In the genomic region with DNA sequence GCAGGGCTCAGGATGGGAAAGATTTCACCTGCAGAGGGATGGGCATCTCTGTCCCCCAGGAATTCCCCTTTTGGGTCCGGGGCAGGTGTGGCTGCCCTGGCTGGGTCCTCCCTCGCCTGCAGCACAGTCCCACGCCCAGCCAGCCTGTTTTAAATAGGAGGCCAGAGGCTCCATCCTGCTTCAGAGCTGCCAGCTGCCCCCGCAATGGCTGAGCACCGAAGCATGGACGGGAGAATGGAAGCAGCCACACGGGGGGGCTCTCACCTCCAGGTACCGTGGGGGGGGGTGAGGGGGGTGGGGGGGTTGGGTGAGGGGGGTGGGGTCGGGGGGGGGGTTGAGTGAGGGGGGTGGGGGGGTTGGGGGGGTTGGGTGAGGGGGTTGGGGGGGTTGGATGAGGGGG, we compare ENCODE assay signal across 1 cellular context.
TF ChIP-seq lines count a peak whose summit lies in the region.

No MANE protein-coding gene starts in this region.

TF ChIP-seq in H1, 55 proteins besides CTCF, POLR2A, EP300 and RAD21:
- TF ChIP-seq YY1 (IDR thresholded peaks at IDR 0.05; ENCODE audit: low read depth, low read length) (0 out of 2 replicates have a peak, but pooled peaks have one; percentile 13), TCF12 (IDR thresholded peaks at IDR 0.05; ENCODE audit: low read depth, low read length) (no peak), BRCA1 (IDR thresholded peaks at IDR 0.05; ENCODE audit: low read depth, low read length) (no peak), NANOG (IDR thresholded peaks at IDR 0.05; ENCODE audit: insufficient read depth, low read depth, low read length, poor library complexity, severe bottlenecking) (no peak), HDAC2 (IDR thresholded peaks at IDR 0.05; ENCODE audit: borderline replicate concordance in 1 of 2, low read depth in 2 of 2, low read length in 2 of 2) (no peak)
